In genomic region chr16:85428168-85428898, GRCh38 we compare ENCODE assay signal across 8 cellular contexts.
DNase-seq lines count a peak whose midpoint lies in the region; ATAC-seq lines count a peak whose summit lies in the region.

No MANE protein-coding gene starts in this region.

- ATAC-seq in left cardiac atrium (peak; percentile 27 to 48), GM19455 (IDR thresholded peaks at IDR 0.05; ENCODE audit: unreplicated experiment) (no peak)

- intact Hi-C loops in left cardiac atrium (cut with DNase I): loop anchor here in 1 of 2 donors (10.0 kb wide), 1 partner anchor 176 kb away; no protein-coding TSS in a partner anchor

- DNase-seq in NCI-H2196 (lab: John Stamatoyannopoulos, UW; ENCODE audit: unreplicated experiment): peak; percentile 14
- DNase-seq in NCI-H2196 treated with DMSO at 0.1 percent for 48 hours (lab: John Stamatoyannopoulos, UW; ENCODE audit: unreplicated experiment): no peak
- DNase-seq in NCI-H69 (lab: John Stamatoyannopoulos, UW): peak; percentile 63
- peak; percentile 79 for DNase-seq in activated effector memory CD4-positive, alpha-beta T cell treated with anti-CD3 and anti-CD28 coated beads, Interleukin-2, amount 50 U/mL, for 16 hours
- DNase-seq in left cardiac atrium: peak; percentile 48
- DNase-seq in stimulated activated CD4-positive, alpha-beta T cell treated with anti-CD3 and anti-CD28 coated beads, Interleukin-1b, Interleukin-23, amount 100 ng/mL, for 48 hours: peak; percentile 38
- DNase-seq in SKM-1 (lab: John Stamatoyannopoulos, UW; ENCODE audit: unreplicated experiment): no peak

Comparison
In these comparisons a context has a peak if more than half of its experiments do, and no peak if none do; other contexts are left out.
1. DNase-seq: peak in NCI-H2196 (single experiment), NCI-H69 (single experiment), activated effector memory CD4-positive, alpha-beta T cell treated with anti-CD3 and anti-CD28 coated beads, Interleukin-2, amount 50 U/mL, for 16 hours (single experiment), left cardiac atrium (single experiment) and stimulated activated CD4-positive, alpha-beta T cell treated with anti-CD3 and anti-CD28 coated beads, Interleukin-1b, Interleukin-23, amount 100 ng/mL, for 48 hours (single experiment); none in NCI-H2196 treated with DMSO at 0.1 percent for 48 hours (single experiment) and SKM-1 (single experiment).